32 cellular contexts compared by ENCODE assay signal in the genomic region with DNA sequence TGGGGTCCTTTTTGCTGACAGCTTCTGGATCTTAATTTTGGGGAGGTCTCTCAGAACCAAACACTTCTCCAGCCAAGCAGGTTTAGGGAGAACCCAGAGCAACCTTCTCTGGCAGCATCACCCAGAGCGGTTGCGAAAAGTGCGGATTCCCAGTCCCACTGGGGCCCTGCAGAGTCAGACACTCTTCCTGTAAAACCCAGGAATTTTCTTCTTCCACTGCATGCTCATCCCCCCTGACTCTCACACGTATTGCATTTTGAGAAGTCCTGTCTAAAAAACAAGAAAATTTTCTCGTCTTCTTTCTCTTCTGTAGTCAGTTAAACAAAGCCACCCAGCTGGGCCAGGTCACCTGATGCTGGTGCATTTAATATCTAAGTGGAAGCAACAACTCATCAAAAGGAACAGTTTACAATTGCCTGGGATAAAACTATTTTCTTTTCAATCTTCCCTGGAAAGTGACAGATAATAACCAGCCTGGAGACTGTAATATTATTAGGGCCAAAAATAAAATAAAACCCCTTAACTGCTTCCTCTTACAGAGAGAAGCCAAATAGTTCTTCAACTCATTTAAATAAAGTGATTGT.
"Had no signal": no experiment of that assay in that cellular context is flagged by ENCODE, and none has a peak within 500 bp of the region (broad histone marks: within the 10 kb centered on the region; RNA-seq: fewer than 3 reads in every experiment).

No MANE protein-coding gene starts in this region.

- H3K36me3 ChIP-seq: brain microvascular endothelial cell, MG63, Peyer's patch, SJSA1 had no signal

- H3K27ac ChIP-seq: brain microvascular endothelial cell, Peyer's patch, SJSA1 had no signal

- H3K27me3 Mint-ChIP-seq: activated CD4-positive, alpha-beta T cell treated with anti-CD3 and anti-CD28 coated beads, Interleukin-2, amount 10 ng/mL, durations not matched to agents 7 days and 5 days had no signal

- H3K9ac ChIP-seq: SK-N-SH had no signal

- H3K4me1 Mint-ChIP-seq: activated CD4-positive, alpha-beta T cell treated with anti-CD3 and anti-CD28 coated beads for 36 hours; activated CD4-positive, alpha-beta T cell treated with anti-CD3 and anti-CD28 coated beads, Interleukin-2, amount 10 ng/mL, durations not matched to agents 7 days and 5 days; activated naive CD8-positive, alpha-beta T cell treated with anti-CD3 and anti-CD28 coated beads for 36 hours had no signal

- H3K27ac Mint-ChIP-seq: activated CD4-positive, alpha-beta T cell treated with anti-CD3 and anti-CD28 coated beads for 36 hours; activated CD4-positive, alpha-beta T cell treated with anti-CD3 and anti-CD28 coated beads, Interleukin-2, amount 10 ng/mL, durations not matched to agents 7 days and 5 days; activated CD8-positive, alpha-beta T cell treated with anti-CD3 and anti-CD28 coated beads, Interleukin-2, amount 10 ng/mL, durations not matched to agents 7 days and 5 days; activated naive CD8-positive, alpha-beta T cell treated with anti-CD3 and anti-CD28 coated beads for 36 hours; activated T-cell treated with anti-CD3 and anti-CD28 coated beads, Interleukin-2, amount 50 U/mL, for 24 hours; T-helper 1 cell treated with Interleukin-12 subunit alpha and Interleukin-12 subunit beta and Interleukin-4 antibody, amounts not matched to agents 30 μg/mL and 1 μg/mL, for 36 hours; T-helper 2 cell treated with Interferon-gamma antibody and Interleukin-4, amounts not matched to agents 5 μg/mL and 100 μg/mL, for 36 hours had no signal

- H3K36me3 Mint-ChIP-seq: activated naive CD8-positive, alpha-beta T cell treated with anti-CD3 and anti-CD28 coated beads for 36 hours had no signal

- H3K4me1 ChIP-seq: Peyer's patch, SJSA1 had no signal

- H3K9me3 ChIP-seq: MG63, Peyer's patch, SJSA1, SK-N-SH had no signal

- H3K27me3 ChIP-seq: brain microvascular endothelial cell, Peyer's patch, SJSA1 had no signal

- H3K4me3 ChIP-seq: K562, MG63, Peyer's patch, SJSA1 had no signal

- DNase-seq: activated CD4-positive, alpha-beta T cell treated with anti-CD3 and anti-CD28 coated beads for 36 hours; activated CD4-positive, alpha-beta T cell treated with anti-CD3 and anti-CD28 coated beads, Interleukin-2, amount 10 ng/mL, durations not matched to agents 7 days and 5 days; activated CD4-positive, alpha-beta T cell treated with anti-CD3 and anti-CD28 coated beads, Interleukin-2, amount 50 U/mL, for 48 hours; activated CD8-positive, alpha-beta T cell treated with anti-CD3 and anti-CD28 coated beads, Interleukin-2, amount 10 ng/mL, durations not matched to agents 7 days and 5 days; activated effector memory CD4-positive, alpha-beta T cell treated with Interleukin-2 at 50 U/mL for 16 hours; activated naive CD4-positive, alpha-beta T cell treated with anti-CD3 and anti-CD28 coated beads, Interleukin-2, amount 50 U/mL, for 16 hours; activated naive CD8-positive, alpha-beta T cell treated with anti-CD3 and anti-CD28 coated beads for 36 hours; activated T-cell treated with anti-CD3 and anti-CD28 coated beads, Interleukin-2, amount 50 U/mL, for 24 hours; amniotic stem cell; aorta; brain microvascular endothelial cell; central memory CD4-positive, alpha-beta T cell; MG63; NCI-H1048; NCI-H1105 treated with DMSO at 0.1 percent for 48 hours; NCI-H1436; NCI-H1694; NCI-H1930; NCI-H2081 treated with DMSO at 0.1 percent for 48 hours; NCI-H2171; NCI-H226; NCI-H446 treated with DMSO at 0.1 percent for 48 hours; NCI-H524; PC-3; Peyer's patch; RPMI8226; SHP77 treated with DMSO at 0.1 percent for 48 hours; SK-N-SH had no signal

- H3K4me2 ChIP-seq: SK-N-SH had no signal

- H3K9me3 Mint-ChIP-seq: activated CD4-positive, alpha-beta T cell treated with anti-CD3 and anti-CD28 coated beads, Interleukin-2, amount 10 ng/mL, durations not matched to agents 7 days and 5 days; activated naive CD8-positive, alpha-beta T cell treated with anti-CD3 and anti-CD28 coated beads for 36 hours; activated T-cell treated with anti-CD3 and anti-CD28 coated beads, Interleukin-2, amount 50 U/mL, for 24 hours; T-helper 1 cell treated with Interleukin-12 subunit alpha and Interleukin-12 subunit beta and Interleukin-4 antibody, amounts not matched to agents 30 μg/mL and 1 μg/mL, for 36 hours; T-helper 2 cell treated with Interferon-gamma antibody and Interleukin-4, amounts not matched to agents 5 μg/mL and 100 μg/mL, for 36 hours had no signal

- H3K4me3 Mint-ChIP-seq: activated CD4-positive, alpha-beta T cell treated with anti-CD3 and anti-CD28 coated beads for 36 hours; activated CD4-positive, alpha-beta T cell treated with anti-CD3 and anti-CD28 coated beads, Interleukin-2, amount 10 ng/mL, durations not matched to agents 7 days and 5 days; activated CD8-positive, alpha-beta T cell treated with anti-CD3 and anti-CD28 coated beads, Interleukin-2, amount 10 ng/mL, durations not matched to agents 7 days and 5 days; activated naive CD8-positive, alpha-beta T cell treated with anti-CD3 and anti-CD28 coated beads for 36 hours; activated T-cell treated with anti-CD3 and anti-CD28 coated beads, Interleukin-2, amount 50 U/mL, for 24 hours; T-helper 1 cell treated with Interleukin-12 subunit alpha and Interleukin-12 subunit beta and Interleukin-4 antibody, amounts not matched to agents 30 μg/mL and 1 μg/mL, for 36 hours; T-helper 2 cell treated with Interferon-gamma antibody and Interleukin-4, amounts not matched to agents 5 μg/mL and 100 μg/mL, for 36 hours had no signal
